8 cellular contexts compared by ENCODE assay signal in the genomic region with DNA sequence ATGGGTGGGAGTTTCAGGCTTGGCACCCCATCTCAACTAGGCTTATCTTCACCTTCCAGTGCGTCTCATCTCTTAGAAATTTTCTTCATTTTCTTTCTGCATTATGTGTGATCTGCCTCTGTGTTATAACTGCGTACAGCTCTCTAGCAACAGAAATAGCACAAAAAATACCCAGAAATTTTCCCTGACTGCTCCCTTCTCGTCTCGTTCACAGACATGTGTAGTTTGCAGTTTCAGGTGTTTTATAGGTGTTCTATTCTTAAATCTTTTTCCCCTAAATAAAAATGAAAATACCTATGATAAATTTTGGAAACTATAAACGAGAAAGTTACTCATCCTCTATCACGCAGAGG. TPM values are rescaled to one million over a fixed set of nuclear protein-coding genes. Genes with fewer than 3 reads are reported as not detected.
DNase-seq lines count a peak whose midpoint lies in the region; ATAC-seq and TF ChIP-seq lines count a peak whose summit lies in the region.

No MANE protein-coding gene starts in this region.

- no peaks in the 10 kb centered on the region for H3K27me3 Mint-ChIP-seq in activated CD8-positive, alpha-beta memory T cell treated with anti-CD3 and anti-CD28 coated beads, Interleukin-2, amount 10 ng/mL, durations not matched to agents 7 days and 5 days
- no peaks in the 10 kb centered on the region for H3K27me3 Mint-ChIP-seq in activated CD4-positive, alpha-beta memory T cell treated with anti-CD3 and anti-CD28 coated beads for 36 hours

- peaks cover 94% of the 10 kb centered on the region for H3K79me2 ChIP-seq in smooth muscle cell (ENCODE audit: low read depth)
- H3K79me2 ChIP-seq in PC-3 (ENCODE audit: low read length) = peaks cover 83% of the 10 kb centered on the region

- BruUV-seq in PC-3 (replicated peaks; lab: Mats Ljungman, UMichigan) = no TSS peak

- peak overlapping the region; percentile 94 for H3K27ac Mint-ChIP-seq in activated CD8-positive, alpha-beta memory T cell treated with anti-CD3 and anti-CD28 coated beads, Interleukin-2, amount 10 ng/mL, durations not matched to agents 7 days and 5 days
- H3K27ac Mint-ChIP-seq in activated CD4-positive, alpha-beta memory T cell treated with anti-CD3 and anti-CD28 coated beads for 36 hours = peak overlapping the region; percentile 84

- no peak for DNase-seq in activated CD8-positive, alpha-beta memory T cell treated with anti-CD3 and anti-CD28 coated beads, Interleukin-2, amount 10 ng/mL, durations not matched to agents 7 days and 5 days
- no peak for DNase-seq in activated CD8-positive, alpha-beta memory T cell treated with anti-CD3 and anti-CD28 coated beads, Interleukin-2, amount 50 U/mL, for 48 hours
- no peak for DNase-seq in activated CD4-positive, alpha-beta memory T cell treated with anti-CD3 and anti-CD28 coated beads for 36 hours
- no peak for DNase-seq in smooth muscle cell (lab: John Stamatoyannopoulos, UW; ENCODE audit: unreplicated experiment)
- no peak for DNase-seq in superior temporal gyrus (ENCODE audit: extremely low spot score)
- no peak for DNase-seq in HEK293T (ENCODE audit: extremely low spot score)
- no peak for DNase-seq in PC-3

- H3K36me3 Mint-ChIP-seq in activated CD8-positive, alpha-beta memory T cell treated with anti-CD3 and anti-CD28 coated beads, Interleukin-2, amount 10 ng/mL, durations not matched to agents 7 days and 5 days = peaks cover 7% of the 10 kb centered on the region
- peaks cover 4% of the 10 kb centered on the region for H3K36me3 Mint-ChIP-seq in activated CD4-positive, alpha-beta memory T cell treated with anti-CD3 and anti-CD28 coated beads for 36 hours

- H3K9me3 Mint-ChIP-seq in activated CD8-positive, alpha-beta memory T cell treated with anti-CD3 and anti-CD28 coated beads, Interleukin-2, amount 10 ng/mL, durations not matched to agents 7 days and 5 days (ENCODE audit: low read depth) = peaks cover 2% of the 10 kb centered on the region
- H3K9me3 Mint-ChIP-seq in activated CD4-positive, alpha-beta memory T cell treated with anti-CD3 and anti-CD28 coated beads for 36 hours = no peaks in the 10 kb centered on the region

- H3K4me1 Mint-ChIP-seq in activated CD8-positive, alpha-beta memory T cell treated with anti-CD3 and anti-CD28 coated beads, Interleukin-2, amount 10 ng/mL, durations not matched to agents 7 days and 5 days = peaks cover 56% of the 10 kb centered on the region
- H3K4me1 Mint-ChIP-seq in activated CD4-positive, alpha-beta memory T cell treated with anti-CD3 and anti-CD28 coated beads for 36 hours (ENCODE audit: low read depth) = peaks cover 72% of the 10 kb centered on the region

- POLR2A ChIA-PET in activated CD4-positive, alpha-beta memory T cell treated with anti-CD3 and anti-CD28 coated beads for 36 hours (lab: Charles Lee) = interaction anchor here (0.6 to 1.3 kb wide), 3 partner anchors 10 to 79 kb away, joined by 3 to 4 read pairs (median 3); no protein-coding TSS in a partner anchor
- POLR2A ChIA-PET in HEK293T (lab: Yijun Ruan, JAX) = no interaction called here
- POLR2A ChIA-PET in PC-3 (lab: Charles Lee; ENCODE audit: unreplicated experiment) = no interaction called here

- H3K9ac ChIP-seq in smooth muscle cell (ENCODE audit: low read depth) (no peak overlapping the region), PC-3 (ENCODE audit: low read length) (no peak overlapping the region)

- H3K36me3 ChIP-seq in smooth muscle cell (ENCODE audit: low read depth) (no peaks in the 10 kb centered on the region), PC-3 (ENCODE audit: low read depth, low read length) (no peaks in the 10 kb centered on the region)

- CTCF ChIA-PET in activated CD8-positive, alpha-beta memory T cell treated with anti-CD3 and anti-CD28 coated beads, Interleukin-2, amount 10 ng/mL, durations not matched to agents 7 days and 5 days (lab: Charles Lee) = interaction anchor here (0.8 to 2.4 kb wide), 4 partner anchors 9 to 302 kb away, joined by 3 to 8 read pairs (median 4); a partner anchor contains a TSS
- CTCF ChIA-PET in activated CD4-positive, alpha-beta memory T cell treated with anti-CD3 and anti-CD28 coated beads for 36 hours (lab: Charles Lee) = interaction anchor here (1.7 kb wide), 1 partner anchor 45 kb away, joined by 8 read pairs; no protein-coding TSS in a partner anchor
- CTCF ChIA-PET in HEK293T (lab: Yijun Ruan, JAX) (no interaction called here), PC-3 (lab: Charles Lee) (no interaction called here)

- peak; percentile 4 for ATAC-seq in activated CD8-positive, alpha-beta memory T cell treated with anti-CD3 and anti-CD28 coated beads, Interleukin-2, amount 10 ng/mL, durations not matched to agents 7 days and 5 days
- ATAC-seq in HG02885 (IDR thresholded peaks at IDR 0.05; ENCODE audit: poor library complexity, unreplicated experiment) (peak; percentile 21), PC-3 (no peak)

- H3K9me2 ChIP-seq in PC-3 (replicated peaks; ENCODE audit: low read length) = no peaks in the 10 kb centered on the region

- H2AFZ ChIP-seq in smooth muscle cell (ENCODE audit: low read depth) (no peak overlapping the region), PC-3 (ENCODE audit: low read length) (no peak overlapping the region)

- H4K20me1 ChIP-seq in smooth muscle cell (ENCODE audit: low read depth) = peaks cover 89% of the 10 kb centered on the region
- H4K20me1 ChIP-seq in PC-3 (ENCODE audit: low read length) = no peaks in the 10 kb centered on the region

- intact Hi-C loops in activated CD4-positive, alpha-beta memory T cell treated with anti-CD3 and anti-CD28 coated beads for 36 hours (cut with micrococcal nuclease) = no loop called here
- intact Hi-C loops in PC-3 (cut with micrococcal nuclease) = no loop called here

- H3K9me3 ChIP-seq in smooth muscle cell (replicated peaks; ENCODE audit: low read depth) = no peaks in the 10 kb centered on the region
- H3K9me3 ChIP-seq in PC-3 (ENCODE audit: low read length) = no peaks in the 10 kb centered on the region

- H3K27ac ChIP-seq in smooth muscle cell (ENCODE audit: low read depth) (peak overlapping the region; percentile 64), PC-3 (ENCODE audit: low read length) (no peak overlapping the region)

- H3K4me2 ChIP-seq in smooth muscle cell (peak overlapping the region; percentile 69), PC-3 (ENCODE audit: low read length) (no peak overlapping the region)

- H3K27me3 ChIP-seq in smooth muscle cell (ENCODE audit: low read depth) (no peaks in the 10 kb centered on the region), PC-3 (ENCODE audit: low read length) (no peaks in the 10 kb centered on the region)

- H3F3A ChIP-seq in smooth muscle cell (ENCODE audit: low read depth) = peaks cover 15% of the 10 kb centered on the region
- no peaks in the 10 kb centered on the region for H3F3A ChIP-seq in PC-3 (ENCODE audit: low read length, unreplicated experiment)

- 65% methylated on average over 6 of the region's 6 CpGs for WGBS in smooth muscle cell (ENCODE audit: low lambda C conversion rate)

- no peak for TF ChIP-seq CTCF in smooth muscle cell (IDR thresholded peaks at IDR 0.05; ENCODE audit: borderline replicate concordance, insufficient read depth, poor library complexity, severe bottlenecking)
- no peak for TF ChIP-seq CTCF in PC-3 (conservative IDR thresholded peaks at IDR 0.05; ENCODE audit: low read depth, low read length)

- H3K4me1 ChIP-seq in smooth muscle cell (ENCODE audit: low read depth) (peaks cover 24% of the 10 kb centered on the region), PC-3 (ENCODE audit: insufficient read depth, low read length) (no peaks in the 10 kb centered on the region)

- peak overlapping the region; percentile 70 for H3K4me3 Mint-ChIP-seq in activated CD8-positive, alpha-beta memory T cell treated with anti-CD3 and anti-CD28 coated beads, Interleukin-2, amount 10 ng/mL, durations not matched to agents 7 days and 5 days
- peak overlapping the region; percentile 74 for H3K4me3 Mint-ChIP-seq in activated CD4-positive, alpha-beta memory T cell treated with anti-CD3 and anti-CD28 coated beads for 36 hours

- H3K4me3 ChIP-seq in smooth muscle cell (peak overlapping the region; percentile 6), PC-3 (ENCODE audit: low read length) (no peak overlapping the region)

TF ChIP-seq in HEK293T, 16 proteins besides CTCF, POLR2A, EP300 and RAD21:
- no peak for TF ChIP-seq BHLHE40 (IDR thresholded peaks at IDR 0.05; ENCODE audit: borderline replicate concordance)
- TF ChIP-seq, protein P1, sequence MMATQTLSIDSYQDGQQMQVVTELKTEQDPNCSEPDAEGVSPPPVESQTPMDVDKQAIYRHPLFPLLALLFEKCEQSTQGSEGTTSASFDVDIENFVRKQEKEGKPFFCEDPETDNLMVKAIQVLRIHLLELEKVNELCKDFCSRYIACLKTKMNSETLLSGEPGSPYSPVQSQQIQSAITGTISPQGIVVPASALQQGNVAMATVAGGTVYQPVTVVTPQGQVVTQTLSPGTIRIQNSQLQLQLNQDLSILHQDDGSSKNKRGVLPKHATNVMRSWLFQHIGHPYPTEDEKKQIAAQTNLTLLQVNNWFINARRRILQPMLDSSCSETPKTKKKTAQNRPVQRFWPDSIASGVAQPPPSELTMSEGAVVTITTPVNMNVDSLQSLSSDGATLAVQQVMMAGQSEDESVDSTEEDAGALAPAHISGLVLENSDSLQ (IDR thresholded peaks at IDR 0.05) = no peak
- TF ChIP-seq L3MBTL2 (conservative IDR thresholded peaks at IDR 0.05) = no peak
- TF ChIP-seq LEF1 (IDR thresholded peaks at IDR 0.05; ENCODE audit: borderline replicate concordance) = no peak
- TF ChIP-seq HDGF (IDR thresholded peaks at IDR 0.05; ENCODE audit: borderline replicate concordance) = no peak
- TF ChIP-seq FOXM1 (IDR thresholded peaks at IDR 0.05; ENCODE audit: borderline replicate concordance) = no peak

RNA-seq across cellular contexts. Expression of a gene that starts 48.2 kb away (rescaled TPM):
- total RNA-seq in activated CD8-positive, alpha-beta memory T cell treated with anti-CD3 and anti-CD28 coated beads, Interleukin-2, amount 10 ng/mL, durations not matched to agents 7 days and 5 days = 10 to 100 TPM; 12.7 to 13.7 TPM
- 10 to 100 TPM; 10.5 to 11.8 TPM for total RNA-seq in activated CD4-positive, alpha-beta memory T cell treated with anti-CD3 and anti-CD28 coated beads for 36 hours
- total RNA-seq in smooth muscle cell = 10.4 and 12.7 TPM in 2 replicates
- 3.2 TPM in 2 replicates for polyA plus RNA-seq in smooth muscle cell
- 6.1 and 10.1 TPM in 2 replicates for total RNA-seq in PC-3 (2014; rRNA removed)

Comparison
In these comparisons a context has a peak if more than half of its experiments do, and no peak if none do; other contexts are left out.
1. CTCF ChIA-PET loops: an anchor here in activated CD8-positive, alpha-beta memory T cell treated with anti-CD3 and anti-CD28 coated beads, Interleukin-2, amount 10 ng/mL, durations not matched to agents 7 days and 5 days (0.8 to 2.4 kb wide) and activated CD4-positive, alpha-beta memory T cell treated with anti-CD3 and anti-CD28 coated beads for 36 hours (1.7 kb wide); none called in HEK293T and PC-3.